In genomic region chr19:45103625-45104319, GRCh38 we compare ENCODE assay signal across 9 cellular contexts. TPM values are rescaled to one million over a fixed set of nuclear protein-coding genes. Genes with fewer than 3 reads are reported as not detected.
DNase-seq lines count a peak whose midpoint lies in the region; ATAC-seq and TF ChIP-seq lines count a peak whose summit lies in the region.
"Had no signal": no experiment of that assay in that cellular context is flagged by ENCODE, and none has a peak within 500 bp of the region (broad histone marks: within the 10 kb centered on the region; RNA-seq: fewer than 3 reads in every experiment).

No MANE protein-coding gene starts in this region.

- TF ChIP-seq CTCF in Caco-2 (IDR thresholded peaks at IDR 0.05; ENCODE audit: insufficient read depth in 1 of 2, low read depth in 1 of 2, low read length in 1 of 2, severe bottlenecking in 1 of 2, unreplicated experiment in 1 of 2) = no peak

- intact Hi-C loops in Caco-2 (cut with micrococcal nuclease; ENCODE audit: unreplicated experiment) = no loop called here
- intact Hi-C loops in naive thymus-derived CD4-positive, alpha-beta T cell (cut with micrococcal nuclease) = loop anchor here in 1 of 2 donors (1.0 kb wide), 4 partner anchors 11 to 84 kb away; no protein-coding TSS in a partner anchor

- no peak overlapping the region for H3K4me3 ChIP-seq in Caco-2 (ENCODE audit: low read depth, low read length)
- peak overlapping the region; percentile 58 for H3K4me3 ChIP-seq in naive thymus-derived CD4-positive, alpha-beta T cell (ENCODE audit: low read length)

- H3K27me3 Mint-ChIP-seq in Caco-2 (ENCODE audit: insufficient read depth, unreplicated experiment) = no peaks in the 10 kb centered on the region
- H3K27me3 Mint-ChIP-seq in central memory CD8-positive, alpha-beta T cell = no peaks in the 10 kb centered on the region
- no peaks in the 10 kb centered on the region for H3K27me3 Mint-ChIP-seq in naive thymus-derived CD4-positive, alpha-beta T cell

- H3K36me3 Mint-ChIP-seq in Caco-2 (ENCODE audit: insufficient read depth, unreplicated experiment) = no peaks in the 10 kb centered on the region
- peaks cover 2% of the 10 kb centered on the region for H3K36me3 Mint-ChIP-seq in central memory CD8-positive, alpha-beta T cell (ENCODE audit: insufficient read depth)
- H3K36me3 Mint-ChIP-seq in naive thymus-derived CD4-positive, alpha-beta T cell = no peaks in the 10 kb centered on the region

- CTCF ChIA-PET in Caco-2 (lab: Charles Lee) = interaction anchor here (0.7 to 1.3 kb wide), 6 partner anchors 11 to 213 kb away, joined by 3 to 8 read pairs (median 4); partner anchors contain the start of genes PPP1R37 and TOMM40
- CTCF ChIA-PET in naive thymus-derived CD4-positive, alpha-beta T cell (lab: Charles Lee) = interaction anchor here (1.1 to 2.6 kb wide), 4 partner anchors 9 to 50 kb away, joined by 5 to 17 read pairs (median 7); no protein-coding TSS in a partner anchor

- no peaks in the 10 kb centered on the region for H3K36me3 ChIP-seq in Caco-2 (ENCODE audit: control insufficient read depth, insufficient read depth, low read length)
- peaks cover 0 to 7% (median 0%) of the 10 kb centered on the region in 3 experiments for H3K36me3 ChIP-seq in naive thymus-derived CD4-positive, alpha-beta T cell (ENCODE audit: control insufficient read depth in 2 of 3, insufficient read depth in 3 of 3, low read length in 3 of 3)

- no peak overlapping the region for H3K4me3 Mint-ChIP-seq in Caco-2 (ENCODE audit: unreplicated experiment)
- H3K4me3 Mint-ChIP-seq in central memory CD8-positive, alpha-beta T cell = peak overlapping the region; percentile 67
- peak overlapping the region in 9 of 10 donors; percentile 6 to 85 (median 73) for H3K4me3 Mint-ChIP-seq in naive thymus-derived CD4-positive, alpha-beta T cell

- H3K9me3 ChIP-seq in Caco-2 = no peaks in the 10 kb centered on the region
- no peaks in the 10 kb centered on the region for H3K9me3 ChIP-seq in naive thymus-derived CD4-positive, alpha-beta T cell (ENCODE audit: control insufficient read depth in 2 of 3, low read length in 3 of 3)
- H3K9me3 ChIP-seq: esophagus muscularis mucosa had no signal

- no peaks in the 10 kb centered on the region for H3K27me3 ChIP-seq in Caco-2 (replicated peaks; ENCODE audit: control insufficient read depth, insufficient read depth, low read length)
- H3K27me3 ChIP-seq in naive thymus-derived CD4-positive, alpha-beta T cell (ENCODE audit: control insufficient read depth in 2 of 2, insufficient read depth in 2 of 2, low read length in 2 of 2) = no peaks in the 10 kb centered on the region
- H3K27me3 ChIP-seq: esophagus muscularis mucosa had no signal

- peaks cover 33% of the 10 kb centered on the region for H3K4me1 ChIP-seq in Caco-2
- H3K4me1 ChIP-seq in naive thymus-derived CD4-positive, alpha-beta T cell (ENCODE audit: control insufficient read depth in 2 of 2, insufficient read depth in 2 of 2, low read length in 2 of 2) = peaks cover 20 to 31% of the 10 kb centered on the region in 2 donors

- no TSS peak for BruUV-seq in Caco-2 (replicated peaks; lab: Mats Ljungman, UMichigan)

- peak; percentile 24 for ATAC-seq in central memory CD8-positive, alpha-beta T cell (replicated peaks; ENCODE audit: extremely low read depth, poor library complexity, severe bottlenecking)
- ATAC-seq in naive thymus-derived CD4-positive, alpha-beta T cell = peak; percentile 56
- ATAC-seq in GM19395 (IDR thresholded peaks at IDR 0.05; ENCODE audit: unreplicated experiment) (no peak), GM21786 (IDR thresholded peaks at IDR 0.05; ENCODE audit: unreplicated experiment) (no peak)

- peak overlapping the region; percentile 58 for H3K27ac Mint-ChIP-seq in Caco-2 (ENCODE audit: unreplicated experiment)
- H3K27ac Mint-ChIP-seq in central memory CD8-positive, alpha-beta T cell (ENCODE audit: low read depth) = no peak overlapping the region
- H3K27ac Mint-ChIP-seq in naive thymus-derived CD4-positive, alpha-beta T cell = peak overlapping the region in 8 of 9 donors; percentile 19 to 89 (median 78)

- POLR2A ChIA-PET in Caco-2 (lab: Charles Lee) = interaction anchor here (0.6 kb wide), 1 partner anchor 31 kb away, joined by 4 read pairs; no protein-coding TSS in a partner anchor
- POLR2A ChIA-PET in naive thymus-derived CD4-positive, alpha-beta T cell (lab: Charles Lee) = interaction anchor here (1.0 to 3.8 kb wide), 5 partner anchors 9 to 75 kb away, joined by 3 to 22 read pairs (median 3); partner anchors contain the start of genes BLOC1S3 and PPP1R37

- no peaks in the 10 kb centered on the region for H3K9me3 Mint-ChIP-seq in Caco-2 (ENCODE audit: unreplicated experiment)
- no peaks in the 10 kb centered on the region for H3K9me3 Mint-ChIP-seq in central memory CD8-positive, alpha-beta T cell
- no peaks in the 10 kb centered on the region for H3K9me3 Mint-ChIP-seq in naive thymus-derived CD4-positive, alpha-beta T cell

- H3K4me1 Mint-ChIP-seq in Caco-2 (ENCODE audit: low read depth, unreplicated experiment) = peaks cover 21% of the 10 kb centered on the region
- H3K4me1 Mint-ChIP-seq in central memory CD8-positive, alpha-beta T cell = peaks cover 52% of the 10 kb centered on the region
- peaks cover 31 to 74% (median 59%) of the 10 kb centered on the region in 7 donors for H3K4me1 Mint-ChIP-seq in naive thymus-derived CD4-positive, alpha-beta T cell

- peak; percentile 45 to 59 for DNase-seq in Caco-2
- peak; percentile 66 for DNase-seq in NCI-H146 (lab: John Stamatoyannopoulos, UW)
- no peak for DNase-seq in central memory CD8-positive, alpha-beta T cell (ENCODE audit: low spot score in 2 of 2)
- DNase-seq in naive thymus-derived CD4-positive, alpha-beta T cell = no peak
- no peak for DNase-seq in cerebellar nuclear complex (lab: John Stamatoyannopoulos, UW)
- DNase-seq in DMS 273 (lab: John Stamatoyannopoulos, UW; ENCODE audit: unreplicated experiment) = no peak

- H3K27ac ChIP-seq in naive thymus-derived CD4-positive, alpha-beta T cell (ENCODE audit: low read depth, low read length) = peak overlapping the region; percentile 68

RNA-seq across cellular contexts. Expression of gene PPP1R37, which starts 10.8 kb away (rescaled TPM):
- 42.1 and 47.7 TPM in 2 replicates for total RNA-seq in Caco-2 (2022)
- total RNA-seq in naive thymus-derived CD4-positive, alpha-beta T cell = 10 to 100 TPM; 20.0 to 28.3 (median 21.9) TPM
- polyA plus RNA-seq in naive thymus-derived CD4-positive, alpha-beta T cell = 1 to 10 TPM; 1.4 to 1.5 TPM

RNA-seq across cellular contexts. Expression of gene GEMIN7, which starts 24.7 kb away (rescaled TPM):
- total RNA-seq in Caco-2 (2022) = 45.8 and 49.3 TPM in 2 replicates
- 10 to 100 TPM in 4 of 5 experiments, 1 to 10 TPM in 1; 4.9 to 31.6 (median 16.6) TPM for total RNA-seq in naive thymus-derived CD4-positive, alpha-beta T cell
- 10 to 100 TPM; 46.3 to 65.5 TPM for polyA plus RNA-seq in naive thymus-derived CD4-positive, alpha-beta T cell

RNA-seq across cellular contexts. Expression of gene ZNF296, which starts 27.5 kb away (rescaled TPM):
- total RNA-seq in Caco-2 (2022) = 8.4 and 9.4 TPM in 2 replicates
- 1 to 10 TPM in 3 of 5 experiments, under 1 TPM in 2; 0.57 to 3.6 (median 2.2) TPM for total RNA-seq in naive thymus-derived CD4-positive, alpha-beta T cell
- polyA plus RNA-seq in naive thymus-derived CD4-positive, alpha-beta T cell = 1 to 10 TPM; 1.1 to 1.2 TPM

RNA-seq across cellular contexts. Expression of gene NKPD1, which starts 57.0 kb away (rescaled TPM):
- 2.4 and 2.9 TPM in 2 replicates for total RNA-seq in Caco-2 (2022)
- 1 to 10 TPM in 1 of 5 experiments, under 1 TPM in 4; 0.07 to 1.2 (median 0.73) TPM for total RNA-seq in naive thymus-derived CD4-positive, alpha-beta T cell
- polyA plus RNA-seq in naive thymus-derived CD4-positive, alpha-beta T cell = under 1 TPM; 0.41 to 0.60 TPM

Comparison
In these comparisons a context has a peak if more than half of its experiments do, and no peak if none do; other contexts are left out.
1. DNase-seq: peak in Caco-2 (2 of 2) and NCI-H146 (single experiment); none in central memory CD8-positive, alpha-beta T cell (0 of 2), naive thymus-derived CD4-positive, alpha-beta T cell (0 of 9), cerebellar nuclear complex (0 of 2) and DMS 273 (single experiment).
2. ATAC-seq: peak in central memory CD8-positive, alpha-beta T cell (single experiment) and naive thymus-derived CD4-positive, alpha-beta T cell (single experiment); none in GM19395 (single experiment) and GM21786 (single experiment).